ENCODE assay signal across 10 cellular contexts in genomic region chr1:3234956-3235355, GRCh38.
"Had no signal": no experiment of that assay in that cellular context is flagged by ENCODE, and none has a peak within 500 bp of the region (broad histone marks: within the 10 kb centered on the region; RNA-seq: fewer than 3 reads in every experiment).

No MANE protein-coding gene starts in this region.

- H3K9ac ChIP-seq: GM23248 had no signal

- H3K27ac ChIP-seq: GM23248 had no signal

- H3K4me3 ChIP-seq: GM23248, GM23338, HAP-1 had no signal

- FAIRE-seq: H1, H54 had no signal

- H3K4me1 ChIP-seq: HAP-1 had no signal

- DNase-seq: GM23248, GOT3, H9, HCEC 1CT, HFFc6 had no signal

- ATAC-seq: HCT116 had no signal

- H3K4me2 ChIP-seq: GM23338 had no signal

- H2AFZ ChIP-seq: GM23248, GM23338 had no signal

- H3K9me3 ChIP-seq: HAP-1 had no signal

- H3K36me3 ChIP-seq: HAP-1 had no signal
